2 cellular contexts compared by ENCODE assay signal in the genomic region with DNA sequence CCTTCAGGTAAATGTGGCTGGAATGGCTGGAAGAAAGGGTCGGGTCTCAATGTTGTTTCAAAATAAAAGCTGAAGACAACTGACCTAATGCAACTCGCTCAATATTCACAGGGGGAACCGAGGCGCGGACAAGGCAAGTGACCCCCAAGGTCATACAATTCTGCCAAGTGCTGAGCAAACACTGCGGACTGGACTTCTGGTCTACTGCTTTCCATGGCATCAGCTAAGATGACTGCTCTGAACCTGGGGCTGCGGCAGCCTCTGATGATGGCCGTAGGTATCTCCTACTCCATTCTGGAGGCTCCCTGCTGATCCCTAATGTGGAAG.
TF ChIP-seq lines count a peak whose summit lies in the region.

No MANE protein-coding gene starts in this region.

TF ChIP-seq in K562, 482 proteins besides CTCF, POLR2A, EP300 and RAD21:
- TF ChIP-seq MYNN (IDR thresholded peaks at IDR 0.05) (0 out of 2 replicates have a peak, but pooled peaks have one; percentile 46), MYNN (CRISPR knock-in tag; IDR thresholded peaks at IDR 0.05) (no peak), KAT2B (IDR thresholded peaks at IDR 0.05; ENCODE audit: low read depth, low read length) (no peak)
- TF ChIP-seq, protein P1, sequence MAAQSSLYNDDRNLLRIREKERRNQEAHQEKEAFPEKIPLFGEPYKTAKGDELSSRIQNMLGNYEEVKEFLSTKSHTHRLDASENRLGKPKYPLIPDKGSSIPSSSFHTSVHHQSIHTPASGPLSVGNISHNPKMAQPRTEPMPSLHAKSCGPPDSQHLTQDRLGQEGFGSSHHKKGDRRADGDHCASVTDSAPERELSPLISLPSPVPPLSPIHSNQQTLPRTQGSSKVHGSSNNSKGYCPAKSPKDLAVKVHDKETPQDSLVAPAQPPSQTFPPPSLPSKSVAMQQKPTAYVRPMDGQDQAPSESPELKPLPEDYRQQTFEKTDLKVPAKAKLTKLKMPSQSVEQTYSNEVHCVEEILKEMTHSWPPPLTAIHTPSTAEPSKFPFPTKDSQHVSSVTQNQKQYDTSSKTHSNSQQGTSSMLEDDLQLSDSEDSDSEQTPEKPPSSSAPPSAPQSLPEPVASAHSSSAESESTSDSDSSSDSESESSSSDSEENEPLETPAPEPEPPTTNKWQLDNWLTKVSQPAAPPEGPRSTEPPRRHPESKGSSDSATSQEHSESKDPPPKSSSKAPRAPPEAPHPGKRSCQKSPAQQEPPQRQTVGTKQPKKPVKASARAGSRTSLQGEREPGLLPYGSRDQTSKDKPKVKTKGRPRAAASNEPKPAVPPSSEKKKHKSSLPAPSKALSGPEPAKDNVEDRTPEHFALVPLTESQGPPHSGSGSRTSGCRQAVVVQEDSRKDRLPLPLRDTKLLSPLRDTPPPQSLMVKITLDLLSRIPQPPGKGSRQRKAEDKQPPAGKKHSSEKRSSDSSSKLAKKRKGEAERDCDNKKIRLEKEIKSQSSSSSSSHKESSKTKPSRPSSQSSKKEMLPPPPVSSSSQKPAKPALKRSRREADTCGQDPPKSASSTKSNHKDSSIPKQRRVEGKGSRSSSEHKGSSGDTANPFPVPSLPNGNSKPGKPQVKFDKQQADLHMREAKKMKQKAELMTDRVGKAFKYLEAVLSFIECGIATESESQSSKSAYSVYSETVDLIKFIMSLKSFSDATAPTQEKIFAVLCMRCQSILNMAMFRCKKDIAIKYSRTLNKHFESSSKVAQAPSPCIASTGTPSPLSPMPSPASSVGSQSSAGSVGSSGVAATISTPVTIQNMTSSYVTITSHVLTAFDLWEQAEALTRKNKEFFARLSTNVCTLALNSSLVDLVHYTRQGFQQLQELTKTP (IDR thresholded peaks at IDR 0.05; ENCODE audit: low read depth in 1 of 2, partially characterized antibody in 2 of 2) = no peak
- TF ChIP-seq, protein P2, sequence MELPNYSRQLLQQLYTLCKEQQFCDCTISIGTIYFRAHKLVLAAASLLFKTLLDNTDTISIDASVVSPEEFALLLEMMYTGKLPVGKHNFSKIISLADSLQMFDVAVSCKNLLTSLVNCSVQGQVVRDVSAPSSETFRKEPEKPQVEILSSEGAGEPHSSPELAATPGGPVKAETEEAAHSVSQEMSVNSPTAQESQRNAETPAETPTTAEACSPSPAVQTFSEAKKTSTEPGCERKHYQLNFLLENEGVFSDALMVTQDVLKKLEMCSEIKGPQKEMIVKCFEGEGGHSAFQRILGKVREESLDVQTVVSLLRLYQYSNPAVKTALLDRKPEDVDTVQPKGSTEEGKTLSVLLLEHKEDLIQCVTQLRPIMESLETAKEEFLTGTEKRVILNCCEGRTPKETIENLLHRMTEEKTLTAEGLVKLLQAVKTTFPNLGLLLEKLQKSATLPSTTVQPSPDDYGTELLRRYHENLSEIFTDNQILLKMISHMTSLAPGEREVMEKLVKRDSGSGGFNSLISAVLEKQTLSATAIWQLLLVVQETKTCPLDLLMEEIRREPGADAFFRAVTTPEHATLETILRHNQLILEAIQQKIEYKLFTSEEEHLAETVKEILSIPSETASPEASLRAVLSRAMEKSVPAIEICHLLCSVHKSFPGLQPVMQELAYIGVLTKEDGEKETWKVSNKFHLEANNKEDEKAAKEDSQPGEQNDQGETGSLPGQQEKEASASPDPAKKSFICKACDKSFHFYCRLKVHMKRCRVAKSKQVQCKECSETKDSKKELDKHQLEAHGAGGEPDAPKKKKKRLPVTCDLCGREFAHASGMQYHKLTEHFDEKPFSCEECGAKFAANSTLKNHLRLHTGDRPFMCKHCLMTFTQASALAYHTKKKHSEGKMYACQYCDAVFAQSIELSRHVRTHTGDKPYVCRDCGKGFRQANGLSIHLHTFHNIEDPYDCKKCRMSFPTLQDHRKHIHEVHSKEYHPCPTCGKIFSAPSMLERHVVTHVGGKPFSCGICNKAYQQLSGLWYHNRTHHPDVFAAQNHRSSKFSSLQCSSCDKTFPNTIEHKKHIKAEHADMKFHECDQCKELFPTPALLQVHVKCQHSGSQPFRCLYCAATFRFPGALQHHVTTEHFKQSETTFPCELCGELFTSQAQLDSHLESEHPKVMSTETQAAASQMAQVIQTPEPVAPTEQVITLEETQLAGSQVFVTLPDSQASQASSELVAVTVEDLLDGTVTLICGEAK (IDR thresholded peaks at IDR 0.05) = no peak
- TF ChIP-seq, protein P2 (CRISPR knock-in tag; IDR thresholded peaks at IDR 0.05) = no peak

TF ChIP-seq in HepG2, 621 proteins besides CTCF, POLR2A, EP300 and RAD21 (continues in another document):
- TF ChIP-seq, protein P3, sequence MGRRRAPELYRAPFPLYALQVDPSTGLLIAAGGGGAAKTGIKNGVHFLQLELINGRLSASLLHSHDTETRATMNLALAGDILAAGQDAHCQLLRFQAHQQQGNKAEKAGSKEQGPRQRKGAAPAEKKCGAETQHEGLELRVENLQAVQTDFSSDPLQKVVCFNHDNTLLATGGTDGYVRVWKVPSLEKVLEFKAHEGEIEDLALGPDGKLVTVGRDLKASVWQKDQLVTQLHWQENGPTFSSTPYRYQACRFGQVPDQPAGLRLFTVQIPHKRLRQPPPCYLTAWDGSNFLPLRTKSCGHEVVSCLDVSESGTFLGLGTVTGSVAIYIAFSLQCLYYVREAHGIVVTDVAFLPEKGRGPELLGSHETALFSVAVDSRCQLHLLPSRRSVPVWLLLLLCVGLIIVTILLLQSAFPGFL (CRISPR knock-in tag; IDR thresholded peaks at IDR 0.05) = no peak
- TF ChIP-seq ARNT2 (CRISPR knock-in tag; IDR thresholded peaks at IDR 0.05; ENCODE audit: low read depth) = no peak
- TF ChIP-seq ZNF556 (CRISPR knock-in tag; IDR thresholded peaks at IDR 0.05; ENCODE audit: borderline replicate concordance) = no peak
- TF ChIP-seq NR2F1 (CRISPR knock-in tag; IDR thresholded peaks at IDR 0.05) = peak; percentile 16 to 50; a peak in 1 of 4 replicates
- TF ChIP-seq ZMYM3 (CRISPR knock-in tag; IDR thresholded peaks at IDR 0.05) = no peak
- TF ChIP-seq SAP130 (CRISPR knock-in tag; IDR thresholded peaks at IDR 0.05; ENCODE audit: low read depth) = no peak; the same call in 1 of the 2 replicates
- TF ChIP-seq NCOR1 (IDR thresholded peaks at IDR 0.05; ENCODE audit: borderline replicate concordance, low read length) = no peak
- TF ChIP-seq GABPA (IDR thresholded peaks at IDR 0.05; ENCODE audit: low read depth, low read length) = no peak
- no peak for TF ChIP-seq GABPA (CRISPR knock-in tag; IDR thresholded peaks at IDR 0.05; ENCODE audit: low read depth)
- TF ChIP-seq TOE1 (CRISPR knock-in tag; IDR thresholded peaks at IDR 0.05) = no peak
- TF ChIP-seq HOXA3 (CRISPR knock-in tag; IDR thresholded peaks at IDR 0.05) = peak; percentile 33; the same call in 1 of the 2 replicates
- no peak for TF ChIP-seq ZBTB3 (CRISPR knock-in tag; IDR thresholded peaks at IDR 0.05; ENCODE audit: borderline replicate concordance, low read depth)
- TF ChIP-seq ZNF468 (CRISPR knock-in tag; IDR thresholded peaks at IDR 0.05) = no peak
- no peak for TF ChIP-seq MBNL3 (CRISPR knock-in tag; conservative IDR thresholded peaks at IDR 0.05)
- TF ChIP-seq, protein P4, sequence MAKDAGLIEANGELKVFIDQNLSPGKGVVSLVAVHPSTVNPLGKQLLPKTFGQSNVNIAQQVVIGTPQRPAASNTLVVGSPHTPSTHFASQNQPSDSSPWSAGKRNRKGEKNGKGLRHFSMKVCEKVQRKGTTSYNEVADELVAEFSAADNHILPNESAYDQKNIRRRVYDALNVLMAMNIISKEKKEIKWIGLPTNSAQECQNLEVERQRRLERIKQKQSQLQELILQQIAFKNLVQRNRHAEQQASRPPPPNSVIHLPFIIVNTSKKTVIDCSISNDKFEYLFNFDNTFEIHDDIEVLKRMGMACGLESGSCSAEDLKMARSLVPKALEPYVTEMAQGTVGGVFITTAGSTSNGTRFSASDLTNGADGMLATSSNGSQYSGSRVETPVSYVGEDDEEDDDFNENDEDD (CRISPR knock-in tag; IDR thresholded peaks at IDR 0.05; ENCODE audit: borderline replicate concordance) = no peak
- TF ChIP-seq ZNF350 (CRISPR knock-in tag; IDR thresholded peaks at IDR 0.05; ENCODE audit: borderline replicate concordance, low read depth) = peak; percentile 38; the same call in 1 of the 2 replicates
- TF ChIP-seq, protein P5, sequence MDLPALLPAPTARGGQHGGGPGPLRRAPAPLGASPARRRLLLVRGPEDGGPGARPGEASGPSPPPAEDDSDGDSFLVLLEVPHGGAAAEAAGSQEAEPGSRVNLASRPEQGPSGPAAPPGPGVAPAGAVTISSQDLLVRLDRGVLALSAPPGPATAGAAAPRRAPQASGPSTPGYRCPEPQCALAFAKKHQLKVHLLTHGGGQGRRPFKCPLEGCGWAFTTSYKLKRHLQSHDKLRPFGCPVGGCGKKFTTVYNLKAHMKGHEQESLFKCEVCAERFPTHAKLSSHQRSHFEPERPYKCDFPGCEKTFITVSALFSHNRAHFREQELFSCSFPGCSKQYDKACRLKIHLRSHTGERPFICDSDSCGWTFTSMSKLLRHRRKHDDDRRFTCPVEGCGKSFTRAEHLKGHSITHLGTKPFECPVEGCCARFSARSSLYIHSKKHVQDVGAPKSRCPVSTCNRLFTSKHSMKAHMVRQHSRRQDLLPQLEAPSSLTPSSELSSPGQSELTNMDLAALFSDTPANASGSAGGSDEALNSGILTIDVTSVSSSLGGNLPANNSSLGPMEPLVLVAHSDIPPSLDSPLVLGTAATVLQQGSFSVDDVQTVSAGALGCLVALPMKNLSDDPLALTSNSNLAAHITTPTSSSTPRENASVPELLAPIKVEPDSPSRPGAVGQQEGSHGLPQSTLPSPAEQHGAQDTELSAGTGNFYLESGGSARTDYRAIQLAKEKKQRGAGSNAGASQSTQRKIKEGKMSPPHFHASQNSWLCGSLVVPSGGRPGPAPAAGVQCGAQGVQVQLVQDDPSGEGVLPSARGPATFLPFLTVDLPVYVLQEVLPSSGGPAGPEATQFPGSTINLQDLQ (CRISPR knock-in tag; IDR thresholded peaks at IDR 0.05) = no peak
- no peak for TF ChIP-seq ZNF33A (CRISPR knock-in tag; IDR thresholded peaks at IDR 0.05; ENCODE audit: borderline replicate concordance)
- no peak for TF ChIP-seq POLR2G (IDR thresholded peaks at IDR 0.05; ENCODE audit: low read depth, low read length)
- TF ChIP-seq PHF5A (CRISPR knock-in tag; IDR thresholded peaks at IDR 0.05; ENCODE audit: low read depth, unreplicated experiment) = no peak
- TF ChIP-seq, protein P6, sequence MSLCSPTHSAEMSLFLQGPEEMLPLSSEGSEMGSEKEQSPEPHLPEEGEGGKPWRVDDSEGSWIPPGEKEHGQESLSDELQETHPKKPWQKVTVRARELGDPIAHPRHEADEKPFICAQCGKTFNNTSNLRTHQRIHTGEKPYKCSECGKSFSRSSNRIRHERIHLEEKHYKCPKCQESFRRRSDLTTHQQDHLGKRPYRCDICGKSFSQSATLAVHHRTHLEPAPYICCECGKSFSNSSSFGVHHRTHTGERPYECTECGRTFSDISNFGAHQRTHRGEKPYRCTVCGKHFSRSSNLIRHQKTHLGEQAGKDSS (CRISPR knock-in tag; IDR thresholded peaks at IDR 0.05; ENCODE audit: borderline replicate concordance, low read depth) = no peak
- TF ChIP-seq, protein P7, sequence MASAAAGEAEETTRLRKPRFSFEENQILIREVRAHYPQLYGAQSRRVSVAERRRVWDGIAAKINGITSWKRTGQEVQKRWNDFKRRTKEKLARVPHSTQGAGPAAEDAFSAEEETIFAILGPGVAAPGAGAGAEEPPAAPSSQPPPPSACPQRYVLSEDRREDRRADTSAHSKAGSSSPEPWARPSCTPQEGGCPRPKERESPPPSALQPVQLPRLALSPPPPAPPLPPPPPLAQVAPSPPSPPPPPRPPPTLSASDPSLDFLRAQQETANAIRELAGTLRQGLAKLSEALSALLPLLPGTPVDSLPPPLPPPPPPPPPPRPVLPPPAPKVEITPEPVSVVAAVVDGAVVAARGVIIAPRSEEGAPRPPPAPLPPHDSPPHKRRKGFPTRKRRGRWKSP (CRISPR knock-in tag; IDR thresholded peaks at IDR 0.05) = no peak
- TF ChIP-seq, protein P8, sequence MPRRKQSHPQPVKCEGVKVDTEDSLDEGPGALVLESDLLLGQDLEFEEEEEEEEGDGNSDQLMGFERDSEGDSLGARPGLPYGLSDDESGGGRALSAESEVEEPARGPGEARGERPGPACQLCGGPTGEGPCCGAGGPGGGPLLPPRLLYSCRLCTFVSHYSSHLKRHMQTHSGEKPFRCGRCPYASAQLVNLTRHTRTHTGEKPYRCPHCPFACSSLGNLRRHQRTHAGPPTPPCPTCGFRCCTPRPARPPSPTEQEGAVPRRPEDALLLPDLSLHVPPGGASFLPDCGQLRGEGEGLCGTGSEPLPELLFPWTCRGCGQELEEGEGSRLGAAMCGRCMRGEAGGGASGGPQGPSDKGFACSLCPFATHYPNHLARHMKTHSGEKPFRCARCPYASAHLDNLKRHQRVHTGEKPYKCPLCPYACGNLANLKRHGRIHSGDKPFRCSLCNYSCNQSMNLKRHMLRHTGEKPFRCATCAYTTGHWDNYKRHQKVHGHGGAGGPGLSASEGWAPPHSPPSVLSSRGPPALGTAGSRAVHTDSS (CRISPR knock-in tag; conservative IDR thresholded peaks at IDR 0.05) = no peak
- TF ChIP-seq, protein P9, sequence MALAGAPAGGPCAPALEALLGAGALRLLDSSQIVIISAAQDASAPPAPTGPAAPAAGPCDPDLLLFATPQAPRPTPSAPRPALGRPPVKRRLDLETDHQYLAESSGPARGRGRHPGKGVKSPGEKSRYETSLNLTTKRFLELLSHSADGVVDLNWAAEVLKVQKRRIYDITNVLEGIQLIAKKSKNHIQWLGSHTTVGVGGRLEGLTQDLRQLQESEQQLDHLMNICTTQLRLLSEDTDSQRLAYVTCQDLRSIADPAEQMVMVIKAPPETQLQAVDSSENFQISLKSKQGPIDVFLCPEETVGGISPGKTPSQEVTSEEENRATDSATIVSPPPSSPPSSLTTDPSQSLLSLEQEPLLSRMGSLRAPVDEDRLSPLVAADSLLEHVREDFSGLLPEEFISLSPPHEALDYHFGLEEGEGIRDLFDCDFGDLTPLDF (CRISPR knock-in tag; IDR thresholded peaks at IDR 0.05) = no peak
- TF ChIP-seq, protein P10, sequence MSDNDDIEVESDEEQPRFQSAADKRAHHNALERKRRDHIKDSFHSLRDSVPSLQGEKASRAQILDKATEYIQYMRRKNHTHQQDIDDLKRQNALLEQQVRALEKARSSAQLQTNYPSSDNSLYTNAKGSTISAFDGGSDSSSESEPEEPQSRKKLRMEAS (IDR thresholded peaks at IDR 0.05) = 0 out of 2 replicates have a peak, but pooled peaks have one; percentile 16
- no peak for TF ChIP-seq ZBTB7B (CRISPR knock-in tag; IDR thresholded peaks at IDR 0.05)
